ENCODE assay signal across 14 cellular contexts in genomic region chr20:10919549-10920140, GRCh38.
DNase-seq lines count a peak whose midpoint lies in the region; ATAC-seq, FAIRE-seq and TF ChIP-seq lines count a peak whose summit lies in the region.
"Had no signal": no experiment of that assay in that cellular context is flagged by ENCODE, and none has a peak within 500 bp of the region (broad histone marks: within the 10 kb centered on the region; RNA-seq: fewer than 3 reads in every experiment).

No MANE protein-coding gene starts in this region.

- in situ Hi-C loops in gastrocnemius medialis (cut with MboI; ENCODE audit: low sequenced_read_pairs in 4 of 4) = loop anchor here in 1 of 4 donors (10.0 kb wide), 1 partner anchor 55 kb away; no protein-coding TSS in a partner anchor

- TF ChIP-seq CTCF in osteocyte (IDR thresholded peaks at IDR 0.05) (no peak), gastrocnemius medialis (IDR thresholded peaks at IDR 0.05 in 4 of 5, conservative IDR thresholded peaks at IDR 0.05 in 1 of 5) (no peak)

- peak; percentile 83 for DNase-seq in Daoy (ENCODE audit: low read depth)
- peak; percentile 11 for DNase-seq in RCC 7860 (ENCODE audit: low spot score)
- DNase-seq in fibroblast of gingiva (ENCODE audit: low read depth) = peak; percentile 60
- DNase-seq in osteocyte (ENCODE audit: extremely low spot score, unreplicated experiment) = no peak
- no peak for DNase-seq in NCI-H1417 (lab: John Stamatoyannopoulos, UW)
- no peak for DNase-seq in gastrocnemius medialis
- DNase-seq: activated CD4-positive, alpha-beta T cell treated with anti-CD3 and anti-CD28 coated beads, Interleukin-2, amount 10 ng/mL, durations not matched to agents 7 days and 5 days; glutamatergic neuron; NCI-H510A had no signal

- intact Hi-C loops in gastrocnemius medialis (cut with DNase I; ENCODE audit: low total_unique reads) = no loop called here

- no peak overlapping the region for H3K4me3 ChIP-seq in gastrocnemius medialis
- H3K4me3 ChIP-seq: BLaER1 treated with 17β-estradiol and CSF1 and Interleukin-3, amounts not matched to agents 10 nM and 100 nM; lung had no signal

- H3K4me1 Mint-ChIP-seq in osteocyte (ENCODE audit: unreplicated experiment) = peaks cover 55% of the 10 kb centered on the region
- H3K4me1 Mint-ChIP-seq: activated CD4-positive, alpha-beta T cell treated with anti-CD3 and anti-CD28 coated beads, Interleukin-2, amount 10 ng/mL, durations not matched to agents 7 days and 5 days; central memory CD8-positive, alpha-beta T cell had no signal

- no peaks in the 10 kb centered on the region for H3K4me1 ChIP-seq in gastrocnemius medialis
- H3K4me1 ChIP-seq: BLaER1 treated with 17β-estradiol and CSF1 and Interleukin-3, amounts not matched to agents 10 nM and 100 nM had no signal

- peak overlapping the region; percentile 65 for H3K27ac Mint-ChIP-seq in osteocyte (ENCODE audit: unreplicated experiment)
- H3K27ac Mint-ChIP-seq: activated CD4-positive, alpha-beta T cell treated with anti-CD3 and anti-CD28 coated beads, Interleukin-2, amount 10 ng/mL, durations not matched to agents 7 days and 5 days had no signal

- no peaks in the 10 kb centered on the region for H3K9me3 Mint-ChIP-seq in osteocyte (ENCODE audit: unreplicated experiment)

- ATAC-seq in gastrocnemius medialis = no peak
- ATAC-seq in HG03196 (IDR thresholded peaks at IDR 0.05; ENCODE audit: unreplicated experiment) = no peak
- no peak for ATAC-seq in HG02840 (IDR thresholded peaks at IDR 0.05; ENCODE audit: low FRiP score, unreplicated experiment)

- no peak for TF ChIP-seq POLR2A in gastrocnemius medialis (IDR thresholded peaks at IDR 0.05)

- no peak overlapping the region for H3K4me3 Mint-ChIP-seq in osteocyte (ENCODE audit: unreplicated experiment)
- H3K4me3 Mint-ChIP-seq: activated CD4-positive, alpha-beta T cell treated with anti-CD3 and anti-CD28 coated beads, Interleukin-2, amount 10 ng/mL, durations not matched to agents 7 days and 5 days; central memory CD8-positive, alpha-beta T cell had no signal

- no peak overlapping the region for H3K27ac ChIP-seq in gastrocnemius medialis
- H3K27ac ChIP-seq: BLaER1 treated with 17β-estradiol and CSF1 and Interleukin-3, amounts not matched to agents 10 nM and 100 nM had no signal

- no peak for FAIRE-seq in RCC 7860 (lab: Jason Lieb, UNC)

- H3K27me3 ChIP-seq in gastrocnemius medialis = no peaks in the 10 kb centered on the region
- H3K27me3 ChIP-seq: BLaER1 treated with 17β-estradiol and CSF1 and Interleukin-3, amounts not matched to agents 10 nM and 100 nM had no signal

- H3K27me3 Mint-ChIP-seq in osteocyte (ENCODE audit: unreplicated experiment) = no peaks in the 10 kb centered on the region
- H3K27me3 Mint-ChIP-seq: activated CD4-positive, alpha-beta T cell treated with anti-CD3 and anti-CD28 coated beads, Interleukin-2, amount 10 ng/mL, durations not matched to agents 7 days and 5 days; central memory CD8-positive, alpha-beta T cell had no signal

- H3K9me3 ChIP-seq in gastrocnemius medialis = no peaks in the 10 kb centered on the region
- H3K9me3 ChIP-seq: BLaER1 treated with 17β-estradiol and CSF1 and Interleukin-3, amounts not matched to agents 10 nM and 100 nM had no signal

- no peaks in the 10 kb centered on the region for H3K36me3 ChIP-seq in gastrocnemius medialis
- H3K36me3 ChIP-seq: BLaER1 treated with 17β-estradiol and CSF1 and Interleukin-3, amounts not matched to agents 10 nM and 100 nM had no signal

- no peaks in the 10 kb centered on the region for H3K36me3 Mint-ChIP-seq in osteocyte (ENCODE audit: unreplicated experiment)

Comparison
In these comparisons a context has a peak if more than half of its experiments do, and no peak if none do; other contexts are left out.
1. DNase-seq: peak in Daoy (single experiment), RCC 7860 (single experiment) and fibroblast of gingiva (single experiment); none in osteocyte (single experiment), NCI-H1417 (0 of 3) and gastrocnemius medialis (0 of 2).